ENCODE assay signal across 13 cellular contexts in the genomic region with DNA sequence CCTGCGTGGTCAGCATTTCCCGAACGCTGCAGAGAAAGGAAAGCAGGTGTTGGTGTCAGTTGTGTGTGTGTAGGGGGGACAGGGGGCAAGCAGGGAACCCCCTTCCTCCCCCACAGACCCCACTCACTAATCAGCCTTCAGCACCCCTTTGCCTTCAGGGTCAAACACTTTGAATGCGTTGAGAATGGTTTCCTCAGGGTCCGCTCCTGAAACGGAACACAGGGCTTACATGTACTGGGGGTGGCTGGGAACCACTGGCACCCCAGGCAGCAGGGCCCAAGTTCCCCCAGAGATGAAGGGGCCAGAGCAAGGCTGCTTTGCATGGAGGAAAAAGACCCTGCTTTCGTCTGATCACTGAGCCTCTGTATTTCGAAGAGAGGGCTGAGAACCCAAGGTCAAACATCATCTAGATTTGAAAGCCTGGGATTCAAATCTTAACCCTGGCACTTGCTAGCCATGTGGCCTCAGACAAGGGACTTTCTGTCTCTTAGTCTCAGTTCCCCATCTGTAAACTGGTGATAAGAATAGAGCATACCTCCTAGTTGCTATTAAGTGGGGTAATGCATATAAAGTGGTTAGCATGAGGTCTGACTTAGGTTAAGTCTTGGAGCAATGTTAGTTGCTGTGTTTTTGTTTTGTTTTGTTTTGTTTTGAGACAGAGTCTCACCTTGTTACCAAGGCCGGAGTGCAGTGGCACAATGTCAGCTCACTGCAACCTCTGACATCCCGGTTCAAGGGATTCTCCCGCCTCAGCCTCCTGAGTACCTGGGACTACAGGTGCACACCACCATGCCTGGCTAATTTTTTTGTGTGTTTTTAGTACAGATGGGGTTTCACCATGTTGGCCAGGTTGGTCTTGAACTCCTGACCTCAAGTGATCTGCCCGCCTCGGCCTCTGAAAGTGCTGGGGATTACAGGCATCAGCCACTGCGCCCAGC. TPM values are rescaled to one million over a fixed set of nuclear protein-coding genes. Genes with fewer than 3 reads are reported as not detected.
A peak's percentile ranks its signal among the peaks of the same experiment; 100 is the strongest.
DNase-seq lines count a peak whose midpoint lies in the region; ATAC-seq and TF ChIP-seq lines count a peak whose summit lies in the region.
"Had no signal": no experiment of that assay in that cellular context is flagged by ENCODE, and none has a peak within 500 bp of the region (broad histone marks: within the 10 kb centered on the region; RNA-seq: fewer than 3 reads in every experiment).

No MANE protein-coding gene starts in this region.

- no peaks in the 10 kb centered on the region for H3K36me3 Mint-ChIP-seq in CD4-positive, alpha-beta memory T cell

- intact Hi-C loops in CD4-positive, alpha-beta memory T cell (cut with micrococcal nuclease): no loop called here
- intact Hi-C loops in breast epithelium (cut with DNase I; ENCODE audit: low total_unique reads): no loop called here

- H3K4me3 ChIP-seq in CD4-positive, alpha-beta memory T cell (ENCODE audit: low read length in 2 of 2): no peak overlapping the region
- no peak overlapping the region for H3K4me3 ChIP-seq in effector memory CD4-positive, alpha-beta T cell (ENCODE audit: insufficient read depth, low read depth, low read length, poor library complexity, severe bottlenecking)
- no peak overlapping the region for H3K4me3 ChIP-seq in breast epithelium
- H3K4me3 ChIP-seq: coronary artery, skin epidermis had no signal

- H3K27me3 ChIP-seq in CD4-positive, alpha-beta memory T cell (ENCODE audit: insufficient read depth, low read length): no peaks in the 10 kb centered on the region
- no peaks in the 10 kb centered on the region for H3K27me3 ChIP-seq in effector memory CD4-positive, alpha-beta T cell (replicated peaks; ENCODE audit: control insufficient read depth, insufficient read depth, low read length, poor library complexity, severe bottlenecking)
- no peaks in the 10 kb centered on the region for H3K27me3 ChIP-seq in breast epithelium

- POLR2A ChIA-PET in CD4-positive, alpha-beta memory T cell (lab: Charles Lee; ENCODE audit: partially characterized antibody): no interaction called here

- H3K27ac Mint-ChIP-seq in CD4-positive, alpha-beta memory T cell: no peak overlapping the region

- TF ChIP-seq POLR2A in breast epithelium (IDR thresholded peaks at IDR 0.05): no peak

- H3K4me1 ChIP-seq in CD4-positive, alpha-beta memory T cell (ENCODE audit: insufficient read depth, low read length): no peaks in the 10 kb centered on the region
- no peaks in the 10 kb centered on the region for H3K4me1 ChIP-seq in effector memory CD4-positive, alpha-beta T cell (ENCODE audit: control insufficient read depth, insufficient read depth, low read length, poor library complexity, severe bottlenecking)
- H3K4me1 ChIP-seq in breast epithelium: no peaks in the 10 kb centered on the region

- ATAC-seq in GM19467 (IDR thresholded peaks at IDR 0.05; ENCODE audit: unreplicated experiment): peak; percentile 95
- peak; percentile 92 for ATAC-seq in HG03097 (IDR thresholded peaks at IDR 0.05; ENCODE audit: low FRiP score, unreplicated experiment)

- no peak overlapping the region for H3K4me3 Mint-ChIP-seq in CD4-positive, alpha-beta memory T cell

- H3K27me3 Mint-ChIP-seq in CD4-positive, alpha-beta memory T cell: peaks cover 7 to 8% of the 10 kb centered on the region in 2 donors

- no peaks in the 10 kb centered on the region for H3K9me3 ChIP-seq in CD4-positive, alpha-beta memory T cell (ENCODE audit: control insufficient read depth in 1 of 2, low read length in 2 of 2)
- H3K9me3 ChIP-seq in effector memory CD4-positive, alpha-beta T cell (ENCODE audit: control insufficient read depth, low read length): no peaks in the 10 kb centered on the region
- no peaks in the 10 kb centered on the region for H3K9me3 ChIP-seq in breast epithelium

- no peaks in the 10 kb centered on the region for H3K4me1 Mint-ChIP-seq in CD4-positive, alpha-beta memory T cell

- in situ Hi-C loops in GM13977 (cut with MboI; ENCODE audit: low pct_unique_long_range_greater_than_20kb, low sequenced_read_pairs, unreplicated experiment): no loop called here

- H3K27ac ChIP-seq in CD4-positive, alpha-beta memory T cell (ENCODE audit: low read depth, low read length): no peak overlapping the region
- no peak overlapping the region for H3K27ac ChIP-seq in effector memory CD4-positive, alpha-beta T cell (ENCODE audit: insufficient read depth, low read length, poor library complexity, severe bottlenecking)
- no peak overlapping the region for H3K27ac ChIP-seq in breast epithelium
- H3K27ac ChIP-seq: coronary artery, skin epidermis had no signal

- no peak for TF ChIP-seq CTCF in GM13977 (IDR thresholded peaks at IDR 0.05; ENCODE audit: extremely low read depth, insufficient read depth, missing control alignments)
- no peak for TF ChIP-seq CTCF in breast epithelium (IDR thresholded peaks at IDR 0.05)

- no peaks in the 10 kb centered on the region for H3K36me3 ChIP-seq in CD4-positive, alpha-beta memory T cell (ENCODE audit: insufficient read depth, low read length)
- no peaks in the 10 kb centered on the region for H3K36me3 ChIP-seq in effector memory CD4-positive, alpha-beta T cell (ENCODE audit: control insufficient read depth, insufficient read depth, low read length)
- H3K36me3 ChIP-seq in breast epithelium: no peaks in the 10 kb centered on the region

- DNase-seq in GM13977 (ENCODE audit: low spot score) (peak; percentile 84), SIG-M5 treated with dmso at 0.1 percent for 504 hours (lab: John Stamatoyannopoulos, UW; ENCODE audit: unreplicated experiment) (peak; percentile 78), breast epithelium (ENCODE audit: low spot score in 2 of 2) (no peak)
- DNase-seq in CD4-positive, alpha-beta memory T cell: no peak
- DNase-seq in activated CD4-positive, alpha-beta T cell treated with anti-CD3 and anti-CD28 coated beads for 1 hour: no peak
- no peak for DNase-seq in effector memory CD4-positive, alpha-beta T cell
- DNase-seq: activated CD4-positive, alpha-beta T cell treated with anti-CD3 and anti-CD28 coated beads, Interleukin-2, amount 50 U/mL, for 4 hours; NK-92 treated with Interleukin-12 subunit alpha and Interleukin-12 subunit beta, amount 100 ng/mL, for 24 hours had no signal

- CTCF ChIA-PET in CD4-positive, alpha-beta memory T cell (lab: Charles Lee; ENCODE audit: partially characterized antibody): interaction anchor here (0.7 kb wide), 1 partner anchor 28 kb away, joined by 3 read pairs; no protein-coding TSS in a partner anchor

- H3K9me3 Mint-ChIP-seq in CD4-positive, alpha-beta memory T cell: no peaks in the 10 kb centered on the region

RNA-seq across cellular contexts. Expression of gene MYL2, which starts 7.0 kb away (rescaled TPM):
- not detected for total RNA-seq in CD4-positive, alpha-beta memory T cell
- polyA plus RNA-seq in CD4-positive, alpha-beta memory T cell: not detected
- total RNA-seq in breast epithelium: not detected
- total RNA-seq: HT1080 had no signal

Comparison
In these comparisons a context has a peak if more than half of its experiments do, and no peak if none do; other contexts are left out.
1. DNase-seq: peak in GM13977 (single experiment) and SIG-M5 treated with dmso at 0.1 percent for 504 hours (single experiment); none in CD4-positive, alpha-beta memory T cell (0 of 5), activated CD4-positive, alpha-beta T cell treated with anti-CD3 and anti-CD28 coated beads for 1 hour (single experiment), effector memory CD4-positive, alpha-beta T cell (0 of 3) and breast epithelium (0 of 2).